ENCODE assay signal across 19 cellular contexts in the genomic region with DNA sequence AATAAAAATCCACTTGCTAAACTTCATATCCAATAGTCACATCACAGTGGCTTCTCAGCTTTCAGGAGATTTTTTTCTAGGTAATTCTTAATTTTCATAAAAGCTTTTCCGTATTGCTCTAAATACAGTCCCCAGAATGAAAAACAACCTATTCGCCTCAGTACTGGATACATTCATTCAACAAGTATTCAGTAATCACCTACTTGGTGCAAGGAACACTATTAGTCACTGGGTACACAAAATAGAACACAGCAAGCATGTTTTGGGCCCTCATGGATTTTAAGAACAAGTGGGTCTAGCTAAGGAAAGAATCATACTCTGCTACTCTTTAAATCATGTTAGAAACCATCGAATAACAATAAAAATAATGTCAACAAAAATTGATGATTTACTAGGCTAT. TPM values are rescaled to one million over a fixed set of nuclear protein-coding genes. Genes with fewer than 3 reads are reported as not detected.
"Had no signal": no experiment of that assay in that cellular context is flagged by ENCODE, and none has a peak within 500 bp of the region (broad histone marks: within the 10 kb centered on the region; RNA-seq: fewer than 3 reads in every experiment).

No MANE protein-coding gene starts in this region.

- ATAC-seq: activated CD4-positive, CD25-positive, alpha-beta regulatory T cell treated with anti-CD3 and anti-CD28 coated beads, Interleukin-2, amount 50 U/mL, for 24 hours; activated T-helper 17 cell treated with anti-CD3 and anti-CD28 coated beads, Interleukin-2, amount 50 U/mL, for 72 hours; left ventricle myocardium superior; natural killer cell treated with Interleukin-12 subunit alpha and Interleukin-12 subunit beta and Interleukin-15 and Interleukin-18, amount 100 ng/mL, for 72 hours; upper lobe of right lung had no signal

- H3K27me3 ChIP-seq: cardiac muscle cell, esophagus squamous epithelium, upper lobe of right lung had no signal

- H3K27ac ChIP-seq: cardiac muscle cell, esophagus squamous epithelium, prostate gland, right lobe of liver, stomach, thoracic aorta, upper lobe of right lung had no signal

- H3K4me3 ChIP-seq: cardiac muscle cell, esophagus squamous epithelium, prostate gland, right lobe of liver, stomach, thoracic aorta, upper lobe of right lung had no signal

- H3K4me1 ChIP-seq: esophagus squamous epithelium, prostate gland, right lobe of liver, upper lobe of right lung had no signal

- H3K36me3 ChIP-seq: esophagus squamous epithelium, prostate gland, right lobe of liver, stomach, thoracic aorta, upper lobe of right lung had no signal

- DNase-seq: activated CD4-positive, alpha-beta T cell treated with anti-CD3 and anti-CD28 coated beads, Interleukin-2, amount 50 U/mL, for 4 hours; activated naive CD4-positive, alpha-beta T cell treated with Interleukin-2 at 50 U/mL for 16 hours; esophagus squamous epithelium; glutamatergic neuron; hypothalamus; left ventricle myocardium superior; mesenchymal stem cell; nucleus accumbens; right lobe of liver; stimulated activated CD4-positive, alpha-beta T cell treated with anti-CD3 and anti-CD28 coated beads, Interleukin-2, amount 100 ng/mL, for 24 hours; stomach; T-helper 9 cell; upper lobe of right lung had no signal

- H3K9me3 ChIP-seq: esophagus squamous epithelium, prostate gland, right lobe of liver, stomach, thoracic aorta, upper lobe of right lung had no signal

RNA-seq across cellular contexts. Expression of a gene that starts 43.5 kb away (rescaled TPM):
- total RNA-seq: activated T-helper 17 cell treated with anti-CD3 and anti-CD28 coated beads, Interleukin-2, amount 50 U/mL, for 72 hours; natural killer cell treated with Interleukin-12 subunit alpha and Interleukin-12 subunit beta and Interleukin-15 and Interleukin-18, amount 100 ng/mL, for 72 hours had no signal
